ENCODE assay signal across 1 cellular context in the genomic region with DNA sequence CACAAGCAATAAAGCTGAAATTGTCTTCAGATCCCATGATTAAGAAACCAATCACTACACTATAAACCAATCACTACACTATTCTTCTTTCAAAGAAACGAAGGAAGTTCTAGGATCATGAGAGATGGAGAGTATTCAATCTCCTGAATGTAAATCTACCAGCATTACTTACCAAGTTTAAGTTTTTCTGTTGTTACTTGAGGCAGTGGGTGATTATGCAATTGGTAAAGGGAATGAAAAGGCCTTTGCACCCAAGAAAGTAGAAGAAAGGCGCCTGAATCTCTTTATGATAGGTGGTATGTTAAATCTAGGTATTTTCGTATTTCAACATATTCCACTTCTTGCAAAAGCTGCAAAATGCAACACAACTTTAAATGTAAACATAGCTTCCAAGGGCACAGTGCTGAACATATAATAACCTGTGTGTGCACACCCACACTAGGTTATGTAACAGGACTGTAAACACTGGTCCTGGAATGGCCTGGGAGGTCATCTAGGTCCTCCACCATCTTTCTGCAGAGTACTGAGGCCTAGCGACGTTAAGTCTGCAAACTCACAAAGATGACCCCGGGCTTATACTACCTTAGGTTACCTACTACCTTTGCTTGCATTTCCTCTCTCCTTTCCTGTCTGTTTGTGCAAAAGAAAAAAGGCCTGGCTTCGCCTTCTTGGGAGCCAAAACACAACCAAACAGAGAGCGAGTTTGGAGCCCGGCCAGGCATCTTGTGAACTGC.
TF ChIP-seq lines count a peak whose summit lies in the region.

No MANE protein-coding gene starts in this region.

TF ChIP-seq in HepG2, 621 proteins besides CTCF, POLR2A, EP300 and RAD21 (continued from another document and continues in another):
- TF ChIP-seq, protein P1, sequence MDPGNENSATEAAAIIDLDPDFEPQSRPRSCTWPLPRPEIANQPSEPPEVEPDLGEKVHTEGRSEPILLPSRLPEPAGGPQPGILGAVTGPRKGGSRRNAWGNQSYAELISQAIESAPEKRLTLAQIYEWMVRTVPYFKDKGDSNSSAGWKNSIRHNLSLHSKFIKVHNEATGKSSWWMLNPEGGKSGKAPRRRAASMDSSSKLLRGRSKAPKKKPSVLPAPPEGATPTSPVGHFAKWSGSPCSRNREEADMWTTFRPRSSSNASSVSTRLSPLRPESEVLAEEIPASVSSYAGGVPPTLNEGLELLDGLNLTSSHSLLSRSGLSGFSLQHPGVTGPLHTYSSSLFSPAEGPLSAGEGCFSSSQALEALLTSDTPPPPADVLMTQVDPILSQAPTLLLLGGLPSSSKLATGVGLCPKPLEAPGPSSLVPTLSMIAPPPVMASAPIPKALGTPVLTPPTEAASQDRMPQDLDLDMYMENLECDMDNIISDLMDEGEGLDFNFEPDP (CRISPR knock-in tag; conservative IDR thresholded peaks at IDR 0.05), result 0 out of 2 replicates have a peak, but pooled peaks have one; percentile 84
- TF ChIP-seq, protein P2, sequence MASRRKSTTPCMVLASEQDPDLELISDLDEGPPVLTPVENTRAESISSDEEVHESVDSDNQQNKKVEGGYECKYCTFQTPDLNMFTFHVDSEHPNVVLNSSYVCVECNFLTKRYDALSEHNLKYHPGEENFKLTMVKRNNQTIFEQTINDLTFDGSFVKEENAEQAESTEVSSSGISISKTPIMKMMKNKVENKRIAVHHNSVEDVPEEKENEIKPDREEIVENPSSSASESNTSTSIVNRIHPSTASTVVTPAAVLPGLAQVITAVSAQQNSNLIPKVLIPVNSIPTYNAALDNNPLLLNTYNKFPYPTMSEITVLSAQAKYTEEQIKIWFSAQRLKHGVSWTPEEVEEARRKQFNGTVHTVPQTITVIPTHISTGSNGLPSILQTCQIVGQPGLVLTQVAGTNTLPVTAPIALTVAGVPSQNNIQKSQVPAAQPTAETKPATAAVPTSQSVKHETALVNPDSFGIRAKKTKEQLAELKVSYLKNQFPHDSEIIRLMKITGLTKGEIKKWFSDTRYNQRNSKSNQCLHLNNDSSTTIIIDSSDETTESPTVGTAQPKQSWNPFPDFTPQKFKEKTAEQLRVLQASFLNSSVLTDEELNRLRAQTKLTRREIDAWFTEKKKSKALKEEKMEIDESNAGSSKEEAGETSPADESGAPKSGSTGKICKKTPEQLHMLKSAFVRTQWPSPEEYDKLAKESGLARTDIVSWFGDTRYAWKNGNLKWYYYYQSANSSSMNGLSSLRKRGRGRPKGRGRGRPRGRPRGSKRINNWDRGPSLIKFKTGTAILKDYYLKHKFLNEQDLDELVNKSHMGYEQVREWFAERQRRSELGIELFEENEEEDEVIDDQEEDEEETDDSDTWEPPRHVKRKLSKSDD (CRISPR knock-in tag; IDR thresholded peaks at IDR 0.05; ENCODE audit: low read depth), result no peak; the same call in 1 of the 2 replicates
- TF ChIP-seq EED (CRISPR knock-in tag; IDR thresholded peaks at IDR 0.05), result no peak
- TF ChIP-seq ZNF83 (CRISPR knock-in tag; IDR thresholded peaks at IDR 0.05; ENCODE audit: borderline replicate concordance), result no peak
- TF ChIP-seq THAP7 (CRISPR knock-in tag; IDR thresholded peaks at IDR 0.05), result no peak
- no peak for TF ChIP-seq CC2D1A (CRISPR knock-in tag; IDR thresholded peaks at IDR 0.05)
- no peak for TF ChIP-seq ZNF142 (CRISPR knock-in tag; IDR thresholded peaks at IDR 0.05)
- TF ChIP-seq ZNF329 (CRISPR knock-in tag; IDR thresholded peaks at IDR 0.05; ENCODE audit: low read depth), result no peak
- TF ChIP-seq, protein P3, sequence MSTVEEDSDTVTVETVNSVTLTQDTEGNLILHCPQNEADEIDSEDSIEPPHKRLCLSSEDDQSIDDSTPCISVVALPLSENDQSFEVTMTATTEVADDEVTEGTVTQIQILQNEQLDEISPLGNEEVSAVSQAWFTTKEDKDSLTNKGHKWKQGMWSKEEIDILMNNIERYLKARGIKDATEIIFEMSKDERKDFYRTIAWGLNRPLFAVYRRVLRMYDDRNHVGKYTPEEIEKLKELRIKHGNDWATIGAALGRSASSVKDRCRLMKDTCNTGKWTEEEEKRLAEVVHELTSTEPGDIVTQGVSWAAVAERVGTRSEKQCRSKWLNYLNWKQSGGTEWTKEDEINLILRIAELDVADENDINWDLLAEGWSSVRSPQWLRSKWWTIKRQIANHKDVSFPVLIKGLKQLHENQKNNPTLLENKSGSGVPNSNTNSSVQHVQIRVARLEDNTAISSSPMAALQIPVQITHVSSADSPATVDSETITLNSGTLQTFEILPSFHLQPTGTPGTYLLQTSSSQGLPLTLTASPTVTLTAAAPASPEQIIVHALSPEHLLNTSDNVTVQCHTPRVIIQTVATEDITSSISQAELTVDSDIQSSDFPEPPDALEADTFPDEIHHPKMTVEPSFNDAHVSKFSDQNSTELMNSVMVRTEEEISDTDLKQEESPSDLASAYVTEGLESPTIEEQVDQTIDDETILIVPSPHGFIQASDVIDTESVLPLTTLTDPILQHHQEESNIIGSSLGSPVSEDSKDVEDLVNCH (CRISPR knock-in tag; IDR thresholded peaks at IDR 0.05), result no peak
- no peak for TF ChIP-seq PLRG1 (conservative IDR thresholded peaks at IDR 0.05)
- 0 out of 2 replicates have a peak, but pooled peaks have one; percentile 49 for TF ChIP-seq ZNF431 (CRISPR knock-in tag; IDR thresholded peaks at IDR 0.05; ENCODE audit: borderline replicate concordance, low read depth)
- TF ChIP-seq SAFB2 (CRISPR knock-in tag; IDR thresholded peaks at IDR 0.05; ENCODE audit: borderline replicate concordance, low read depth), result 0 out of 2 replicates have a peak, but pooled peaks have one; percentile 5
- TF ChIP-seq ELF3 (CRISPR knock-in tag; IDR thresholded peaks at IDR 0.05), result peak; percentile 48; the same call in 1 of the 2 replicates
- TF ChIP-seq ZNF704 (CRISPR knock-in tag; IDR thresholded peaks at IDR 0.05; ENCODE audit: borderline replicate concordance), result no peak
- TF ChIP-seq, protein P4, sequence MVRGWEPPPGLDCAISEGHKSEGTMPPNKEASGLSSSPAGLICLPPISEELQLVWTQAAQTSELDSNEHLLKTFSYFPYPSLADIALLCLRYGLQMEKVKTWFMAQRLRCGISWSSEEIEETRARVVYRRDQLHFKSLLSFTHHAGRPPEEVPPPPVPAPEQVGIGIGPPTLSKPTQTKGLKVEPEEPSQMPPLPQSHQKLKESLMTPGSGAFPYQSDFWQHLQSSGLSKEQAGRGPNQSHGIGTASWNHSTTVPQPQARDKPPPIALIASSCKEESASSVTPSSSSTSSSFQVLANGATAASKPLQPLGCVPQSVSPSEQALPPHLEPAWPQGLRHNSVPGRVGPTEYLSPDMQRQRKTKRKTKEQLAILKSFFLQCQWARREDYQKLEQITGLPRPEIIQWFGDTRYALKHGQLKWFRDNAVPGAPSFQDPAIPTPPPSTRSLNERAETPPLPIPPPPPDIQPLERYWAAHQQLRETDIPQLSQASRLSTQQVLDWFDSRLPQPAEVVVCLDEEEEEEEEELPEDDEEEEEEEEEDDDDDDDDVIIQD (CRISPR knock-in tag; IDR thresholded peaks at IDR 0.05; ENCODE audit: low read depth), result peak; percentile 87
- TF ChIP-seq, protein P5, sequence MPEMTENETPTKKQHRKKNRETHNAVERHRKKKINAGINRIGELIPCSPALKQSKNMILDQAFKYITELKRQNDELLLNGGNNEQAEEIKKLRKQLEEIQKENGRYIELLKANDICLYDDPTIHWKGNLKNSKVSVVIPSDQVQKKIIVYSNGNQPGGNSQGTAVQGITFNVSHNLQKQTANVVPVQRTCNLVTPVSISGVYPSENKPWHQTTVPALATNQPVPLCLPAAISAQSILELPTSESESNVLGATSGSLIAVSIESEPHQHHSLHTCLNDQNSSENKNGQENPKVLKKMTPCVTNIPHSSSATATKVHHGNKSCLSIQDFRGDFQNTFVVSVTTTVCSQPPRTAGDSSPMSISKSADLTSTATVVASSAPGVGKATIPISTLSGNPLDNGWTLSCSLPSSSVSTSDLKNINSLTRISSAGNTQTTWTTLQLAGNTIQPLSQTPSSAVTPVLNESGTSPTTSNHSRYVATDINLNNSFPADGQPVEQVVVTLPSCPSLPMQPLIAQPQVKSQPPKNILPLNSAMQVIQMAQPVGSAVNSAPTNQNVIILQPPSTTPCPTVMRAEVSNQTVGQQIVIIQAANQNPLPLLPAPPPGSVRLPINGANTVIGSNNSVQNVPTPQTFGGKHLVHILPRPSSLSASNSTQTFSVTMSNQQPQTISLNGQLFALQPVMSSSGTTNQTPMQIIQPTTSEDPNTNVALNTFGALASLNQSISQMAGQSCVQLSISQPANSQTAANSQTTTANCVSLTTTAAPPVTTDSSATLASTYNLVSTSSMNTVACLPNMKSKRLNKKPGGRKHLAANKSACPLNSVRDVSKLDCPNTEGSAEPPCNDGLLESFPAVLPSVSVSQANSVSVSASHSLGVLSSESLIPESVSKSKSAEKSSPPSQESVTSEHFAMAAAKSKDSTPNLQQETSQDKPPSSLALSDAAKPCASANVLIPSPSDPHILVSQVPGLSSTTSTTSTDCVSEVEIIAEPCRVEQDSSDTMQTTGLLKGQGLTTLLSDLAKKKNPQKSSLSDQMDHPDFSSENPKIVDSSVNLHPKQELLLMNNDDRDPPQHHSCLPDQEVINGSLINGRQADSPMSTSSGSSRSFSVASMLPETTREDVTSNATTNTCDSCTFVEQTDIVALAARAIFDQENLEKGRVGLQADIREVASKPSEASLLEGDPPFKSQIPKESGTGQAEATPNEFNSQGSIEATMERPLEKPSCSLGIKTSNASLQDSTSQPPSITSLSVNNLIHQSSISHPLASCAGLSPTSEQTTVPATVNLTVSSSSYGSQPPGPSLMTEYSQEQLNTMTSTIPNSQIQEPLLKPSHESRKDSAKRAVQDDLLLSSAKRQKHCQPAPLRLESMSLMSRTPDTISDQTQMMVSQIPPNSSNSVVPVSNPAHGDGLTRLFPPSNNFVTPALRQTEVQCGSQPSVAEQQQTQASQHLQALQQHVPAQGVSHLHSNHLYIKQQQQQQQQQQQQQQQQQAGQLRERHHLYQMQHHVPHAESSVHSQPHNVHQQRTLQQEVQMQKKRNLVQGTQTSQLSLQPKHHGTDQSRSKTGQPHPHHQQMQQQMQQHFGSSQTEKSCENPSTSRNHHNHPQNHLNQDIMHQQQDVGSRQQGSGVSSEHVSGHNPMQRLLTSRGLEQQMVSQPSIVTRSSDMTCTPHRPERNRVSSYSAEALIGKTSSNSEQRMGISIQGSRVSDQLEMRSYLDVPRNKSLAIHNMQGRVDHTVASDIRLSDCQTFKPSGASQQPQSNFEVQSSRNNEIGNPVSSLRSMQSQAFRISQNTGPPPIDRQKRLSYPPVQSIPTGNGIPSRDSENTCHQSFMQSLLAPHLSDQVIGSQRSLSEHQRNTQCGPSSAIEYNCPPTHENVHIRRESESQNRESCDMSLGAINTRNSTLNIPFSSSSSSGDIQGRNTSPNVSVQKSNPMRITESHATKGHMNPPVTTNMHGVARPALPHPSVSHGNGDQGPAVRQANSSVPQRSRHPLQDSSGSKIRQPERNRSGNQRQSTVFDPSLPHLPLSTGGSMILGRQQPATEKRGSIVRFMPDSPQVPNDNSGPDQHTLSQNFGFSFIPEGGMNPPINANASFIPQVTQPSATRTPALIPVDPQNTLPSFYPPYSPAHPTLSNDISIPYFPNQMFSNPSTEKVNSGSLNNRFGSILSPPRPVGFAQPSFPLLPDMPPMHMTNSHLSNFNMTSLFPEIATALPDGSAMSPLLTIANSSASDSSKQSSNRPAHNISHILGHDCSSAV (CRISPR knock-in tag; IDR thresholded peaks at IDR 0.05; ENCODE audit: borderline replicate concordance), result no peak
- no peak for TF ChIP-seq PAF1 (CRISPR knock-in tag; IDR thresholded peaks at IDR 0.05)
- no peak for TF ChIP-seq YY1 (IDR thresholded peaks at IDR 0.05; ENCODE audit: insufficient read depth, insufficient replicate concordance, low read depth, low read length)
- peak; percentile 73; the same call in 1 of the 2 replicates for TF ChIP-seq ZNF749 (CRISPR knock-in tag; IDR thresholded peaks at IDR 0.05; ENCODE audit: borderline replicate concordance)
- TF ChIP-seq ZBTB7A (CRISPR knock-in tag; IDR thresholded peaks at IDR 0.05), result no peak
